In the genomic region with DNA sequence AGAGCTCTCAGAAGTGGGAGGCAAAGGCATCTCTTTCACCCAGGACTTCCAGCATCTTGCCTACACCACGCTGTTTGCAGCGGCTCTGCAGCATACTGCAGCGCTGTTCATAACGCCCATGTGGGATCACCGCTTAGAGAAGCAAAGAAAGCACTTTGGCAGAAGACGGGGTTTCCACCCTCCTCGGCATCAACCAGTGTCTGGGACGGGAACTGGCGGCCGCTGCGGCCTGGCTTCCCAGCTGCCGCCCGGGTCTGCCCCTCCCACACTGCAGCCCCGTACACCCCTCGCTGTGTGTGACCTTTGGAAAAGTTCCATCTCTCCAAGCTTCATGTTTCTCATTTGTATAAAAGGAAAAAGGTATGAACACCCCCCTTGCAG, we compare ENCODE assay signal across 8 cellular contexts. TPM values are rescaled to one million over a fixed set of nuclear protein-coding genes. Genes with fewer than 3 reads are reported as not detected.
A peak's percentile ranks its signal among the peaks of the same experiment; 100 is the strongest.
DNase-seq lines count a peak whose midpoint lies in the region; ATAC-seq and TF ChIP-seq lines count a peak whose summit lies in the region.

No MANE protein-coding gene starts in this region.

- peak overlapping the region; percentile 83 to 92 (median 88) for H3K9ac ChIP-seq in BLaER1 treated with 17β-estradiol and CSF1 and Interleukin-3, amounts not matched to agents 10 nM and 100 nM

- peak overlapping the region; percentile 98 for H3K4me3 Mint-ChIP-seq in activated naive CD8-positive, alpha-beta T cell treated with anti-CD3 and anti-CD28 coated beads, Interleukin-2, amount 10 ng/mL, durations not matched to agents 7 days and 5 days

- peak overlapping the region; percentile 81 to 94 (median 85) for H3K27ac ChIP-seq in BLaER1 treated with 17β-estradiol and CSF1 and Interleukin-3, amounts not matched to agents 10 nM and 100 nM
- H3K27ac ChIP-seq in PC-9 = peak overlapping the region; percentile 77; the same call in 1 of the 2 replicates
- peak overlapping the region; percentile 99 for H3K27ac ChIP-seq in neutrophil

- DNase-seq in PC-9 = peak; percentile 28 to 38
- peak; percentile 53 for DNase-seq in activated naive CD8-positive, alpha-beta T cell treated with anti-CD3 and anti-CD28 coated beads, Interleukin-2, amount 10 ng/mL, durations not matched to agents 7 days and 5 days
- peak; percentile 75 for DNase-seq in Right ventricle myocardium superior
- DNase-seq in NK-92 treated with Interleukin-12 subunit alpha and Interleukin-12 subunit beta, amount 100 ng/mL, for 24 hours (lab: John Stamatoyannopoulos, UW) = no peak

- TSS peak; percentile 73 for BruUV-seq in PC-9 (replicated peaks; lab: Mats Ljungman, UMichigan)

- H3K9me2 ChIP-seq in PC-9 (ENCODE audit: insufficient read depth) = no peaks in the 10 kb centered on the region

- H3K4me1 Mint-ChIP-seq in activated naive CD8-positive, alpha-beta T cell treated with anti-CD3 and anti-CD28 coated beads, Interleukin-2, amount 10 ng/mL, durations not matched to agents 7 days and 5 days = peaks cover 34% of the 10 kb centered on the region

- H3K4me2 ChIP-seq in BLaER1 treated with 17β-estradiol and CSF1 and Interleukin-3, amounts not matched to agents 10 nM and 100 nM = peak overlapping the region; percentile 85 to 97 (median 93)
- H3K4me2 ChIP-seq in PC-9 = peak overlapping the region; percentile 90

- H3K27ac Mint-ChIP-seq in activated naive CD8-positive, alpha-beta T cell treated with anti-CD3 and anti-CD28 coated beads, Interleukin-2, amount 10 ng/mL, durations not matched to agents 7 days and 5 days = peak overlapping the region; percentile 92

- TF ChIP-seq CTCF in PC-9 (conservative IDR thresholded peaks at IDR 0.05) (no peak), neutrophil (IDR thresholded peaks at IDR 0.05) (no peak)

- no peaks in the 10 kb centered on the region for H3K27me3 ChIP-seq in BLaER1 treated with 17β-estradiol and CSF1 and Interleukin-3, amounts not matched to agents 10 nM and 100 nM
- H3K27me3 ChIP-seq in PC-9 (ENCODE audit: insufficient read depth, low read depth) (no peaks in the 10 kb centered on the region), neutrophil (no peaks in the 10 kb centered on the region)

- CTCF ChIA-PET in PC-9 (lab: Charles Lee) = no interaction called here

- peaks cover 43 to 62% (median 50%) of the 10 kb centered on the region in 10 experiments for H3K4me1 ChIP-seq in BLaER1 treated with 17β-estradiol and CSF1 and Interleukin-3, amounts not matched to agents 10 nM and 100 nM
- peaks cover 23% of the 10 kb centered on the region for H3K4me1 ChIP-seq in PC-9 (replicated peaks; ENCODE audit: insufficient read depth)
- peaks cover 57 to 62% of the 10 kb centered on the region in 2 experiments for H3K4me1 ChIP-seq in neutrophil (ENCODE audit: control insufficient read depth in 1 of 2, insufficient read depth in 1 of 2, low read depth in 1 of 2, low read length in 1 of 2)

- peaks cover 0 to 7% (median 0%) of the 10 kb centered on the region in 11 experiments; a peak in 1 of 22 replicates for H4K20me1 ChIP-seq in BLaER1 treated with 17β-estradiol and CSF1 and Interleukin-3, amounts not matched to agents 10 nM and 100 nM
- H4K20me1 ChIP-seq in PC-9 (ENCODE audit: insufficient read depth) = no peaks in the 10 kb centered on the region

- peak overlapping the region; percentile 69 to 87 (median 75) for H3K4me3 ChIP-seq in BLaER1 treated with 17β-estradiol and CSF1 and Interleukin-3, amounts not matched to agents 10 nM and 100 nM
- H3K4me3 ChIP-seq in PC-9 (peak overlapping the region; percentile 83), neutrophil (ENCODE audit: low read depth in 1 of 2, low read length in 1 of 2) (peak overlapping the region; percentile 85 to 90)

- H3K79me2 ChIP-seq in PC-9 (ENCODE audit: low read depth) = peaks cover 14% of the 10 kb centered on the region

- H3K36me3 Mint-ChIP-seq in activated naive CD8-positive, alpha-beta T cell treated with anti-CD3 and anti-CD28 coated beads, Interleukin-2, amount 10 ng/mL, durations not matched to agents 7 days and 5 days = peaks cover 18% of the 10 kb centered on the region

- ATAC-seq in GM21723 (IDR thresholded peaks at IDR 0.05; ENCODE audit: unreplicated experiment) (peak; percentile 21), Right ventricle myocardium superior (ENCODE audit: poor library complexity) (peak; percentile 85), GM21423 (IDR thresholded peaks at IDR 0.05; ENCODE audit: unreplicated experiment) (no peak)
- peak; percentile 27 for ATAC-seq in activated naive CD8-positive, alpha-beta T cell treated with anti-CD3 and anti-CD28 coated beads, Interleukin-2, amount 10 ng/mL, durations not matched to agents 7 days and 5 days (ENCODE audit: low read depth)

- peaks cover 6 to 26% (median 21%) of the 10 kb centered on the region in 11 experiments for H3K36me3 ChIP-seq in BLaER1 treated with 17β-estradiol and CSF1 and Interleukin-3, amounts not matched to agents 10 nM and 100 nM
- H3K36me3 ChIP-seq in PC-9 (ENCODE audit: low read depth) (no peaks in the 10 kb centered on the region), neutrophil (peaks cover 5% of the 10 kb centered on the region)

- H3K9me3 ChIP-seq in BLaER1 treated with 17β-estradiol and CSF1 and Interleukin-3, amounts not matched to agents 10 nM and 100 nM (replicated peaks in 1 of 11) = no peaks in the 10 kb centered on the region
- H3K9me3 ChIP-seq in PC-9 (ENCODE audit: insufficient read depth, low read depth) (no peaks in the 10 kb centered on the region), neutrophil (no peaks in the 10 kb centered on the region)

- H2AFZ ChIP-seq in PC-9 = peak overlapping the region; percentile 97

- POLR2A ChIA-PET in PC-9 (lab: Charles Lee; ENCODE audit: unreplicated experiment) = interaction anchor here (0.6 kb wide), 2 partner anchors 75 to 578 kb away, joined by 3 to 6 read pairs; no protein-coding TSS in a partner anchor
- POLR2A ChIA-PET in activated naive CD8-positive, alpha-beta T cell treated with anti-CD3 and anti-CD28 coated beads, Interleukin-2, amount 10 ng/mL, durations not matched to agents 7 days and 5 days (lab: Charles Lee) = interaction anchor here (0.7 to 4.9 kb wide), 5 partner anchors 10 to 395 kb away, joined by 3 to 52 read pairs (median 5); partner anchors contain the start of genes DCPS, FOXRED1, HYLS1 and SRPRA

- H3K27me3 Mint-ChIP-seq in activated naive CD8-positive, alpha-beta T cell treated with anti-CD3 and anti-CD28 coated beads, Interleukin-2, amount 10 ng/mL, durations not matched to agents 7 days and 5 days = no peaks in the 10 kb centered on the region

- H3F3A ChIP-seq in PC-9 (ENCODE audit: insufficient read depth, low read depth) = peaks cover 15% of the 10 kb centered on the region; the same call in 1 of the 2 replicates

- no peaks in the 10 kb centered on the region for H3K9me3 Mint-ChIP-seq in activated naive CD8-positive, alpha-beta T cell treated with anti-CD3 and anti-CD28 coated beads, Interleukin-2, amount 10 ng/mL, durations not matched to agents 7 days and 5 days

- intact Hi-C loops in PC-9 (cut with micrococcal nuclease; ENCODE audit: unreplicated experiment) = no loop called here
- intact Hi-C loops in Right ventricle myocardium superior (cut with DNase I) = no loop called here

RNA-seq across cellular contexts. Expression of gene TIRAP, which starts 0.5 kb away (rescaled TPM):
- total RNA-seq in PC-9 (2021) (9.6 and 12.7 TPM in 2 replicates), Right ventricle myocardium superior (7.2 TPM)
- 10 to 100 TPM; 15.6 to 18.8 TPM for total RNA-seq in activated naive CD8-positive, alpha-beta T cell treated with anti-CD3 and anti-CD28 coated beads, Interleukin-2, amount 10 ng/mL, durations not matched to agents 7 days and 5 days

RNA-seq across cellular contexts. Expression of gene FOXRED1, which starts 13.4 kb away (rescaled TPM):
- total RNA-seq in PC-9 (2021) = 40.4 and 43.2 TPM in 2 replicates
- total RNA-seq in activated naive CD8-positive, alpha-beta T cell treated with anti-CD3 and anti-CD28 coated beads, Interleukin-2, amount 10 ng/mL, durations not matched to agents 7 days and 5 days = 10 to 100 TPM; 37.4 to 38.5 TPM
- 30.3 TPM for total RNA-seq in Right ventricle myocardium superior

RNA-seq across cellular contexts. Expression of gene SRPRA, which starts 13.7 kb away (rescaled TPM):
- total RNA-seq in PC-9 (2021) (53.3 and 57.1 TPM in 2 replicates), Right ventricle myocardium superior (57.4 TPM)
- total RNA-seq in activated naive CD8-positive, alpha-beta T cell treated with anti-CD3 and anti-CD28 coated beads, Interleukin-2, amount 10 ng/mL, durations not matched to agents 7 days and 5 days = 100 to 1,000 TPM; 110 TPM

RNA-seq across cellular contexts. Expression of gene DCPS, which starts 21.5 kb away (rescaled TPM):
- total RNA-seq in PC-9 (2021) = 23.8 and 27.2 TPM in 2 replicates
- 10 to 100 TPM; 27.4 to 29.1 TPM for total RNA-seq in activated naive CD8-positive, alpha-beta T cell treated with anti-CD3 and anti-CD28 coated beads, Interleukin-2, amount 10 ng/mL, durations not matched to agents 7 days and 5 days
- 10.7 TPM for total RNA-seq in Right ventricle myocardium superior
